In genomic region chr10:130871406-130871805, GRCh38 we compare ENCODE assay signal across 4 cellular contexts.
"Had no signal": no experiment of that assay in that cellular context is flagged by ENCODE, and none has a peak within 500 bp of the region (broad histone marks: within the 10 kb centered on the region; RNA-seq: fewer than 3 reads in every experiment).

No MANE protein-coding gene starts in this region.

- H3K36me3 Mint-ChIP-seq: IgD-negative memory B cell had no signal

- H3K4me1 Mint-ChIP-seq: GM23338, IgD-negative memory B cell had no signal

- H3K9me3 Mint-ChIP-seq: H9 had no signal

- H3K27me3 Mint-ChIP-seq: IgD-negative memory B cell had no signal

- H3K4me3 Mint-ChIP-seq: GM23338, H9 had no signal

- H3K27ac Mint-ChIP-seq: GM23338, H9, IgD-negative memory B cell had no signal

- DNase-seq: H9, HCEC 1CT had no signal

- H3K4me3 ChIP-seq: GM23338 had no signal
